1 cellular context compared by ENCODE assay signal in the genomic region with DNA sequence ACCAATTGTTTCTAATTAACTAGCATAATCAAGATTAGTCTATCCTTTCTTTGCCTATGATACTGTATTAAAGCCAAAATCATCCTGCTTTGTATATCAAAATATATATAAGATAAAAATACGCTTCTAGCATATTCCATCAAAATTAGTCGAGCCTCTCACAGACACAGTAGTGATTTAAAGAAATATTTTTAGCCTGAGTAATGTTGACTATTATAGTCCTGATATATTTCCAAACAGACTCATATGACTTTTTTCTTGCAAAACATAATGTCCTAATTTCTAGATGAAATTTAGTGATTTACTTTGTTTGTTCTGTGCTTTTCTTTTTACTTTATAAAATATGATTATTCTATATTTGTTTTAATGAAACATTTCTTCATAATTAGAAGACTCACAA.
TF ChIP-seq lines count a peak whose summit lies in the region.

No MANE protein-coding gene starts in this region.

TF ChIP-seq in IMR-90, 13 proteins besides CTCF, POLR2A, EP300 and RAD21:
- TF ChIP-seq, protein P1, sequence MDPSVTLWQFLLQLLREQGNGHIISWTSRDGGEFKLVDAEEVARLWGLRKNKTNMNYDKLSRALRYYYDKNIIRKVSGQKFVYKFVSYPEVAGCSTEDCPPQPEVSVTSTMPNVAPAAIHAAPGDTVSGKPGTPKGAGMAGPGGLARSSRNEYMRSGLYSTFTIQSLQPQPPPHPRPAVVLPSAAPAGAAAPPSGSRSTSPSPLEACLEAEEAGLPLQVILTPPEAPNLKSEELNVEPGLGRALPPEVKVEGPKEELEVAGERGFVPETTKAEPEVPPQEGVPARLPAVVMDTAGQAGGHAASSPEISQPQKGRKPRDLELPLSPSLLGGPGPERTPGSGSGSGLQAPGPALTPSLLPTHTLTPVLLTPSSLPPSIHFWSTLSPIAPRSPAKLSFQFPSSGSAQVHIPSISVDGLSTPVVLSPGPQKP (IDR thresholded peaks at IDR 0.05; ENCODE audit: borderline replicate concordance, low read depth, low read length): no peak
- TF ChIP-seq CEBPB (IDR thresholded peaks at IDR 0.05; ENCODE audit: low read depth, low read length) (no peak), RCOR1 (IDR thresholded peaks at IDR 0.05; ENCODE audit: insufficient replicate concordance, low read length) (no peak), BHLHE40 (IDR thresholded peaks at IDR 0.05; ENCODE audit: low read depth, low read length) (no peak), RFX5 (IDR thresholded peaks at IDR 0.05; ENCODE audit: low read depth, low read length) (no peak), FOS (IDR thresholded peaks at IDR 0.05; ENCODE audit: low read depth, low read length) (no peak), NFE2L2 (IDR thresholded peaks at IDR 0.05; ENCODE audit: low read depth, low read length) (no peak), SMC3 (IDR thresholded peaks at IDR 0.05; ENCODE audit: low read depth, low read length) (no peak), MAFK (IDR thresholded peaks at IDR 0.05; ENCODE audit: low read depth, low read length) (no peak), MAZ (IDR thresholded peaks at IDR 0.05; ENCODE audit: borderline replicate concordance, low read depth, low read length) (no peak), CHD1 (IDR thresholded peaks at IDR 0.05; ENCODE audit: low read depth, low read length) (no peak), MXI1 (IDR thresholded peaks at IDR 0.05; ENCODE audit: borderline replicate concordance, low read depth, low read length) (no peak)
- TF ChIP-seq, protein P2, sequence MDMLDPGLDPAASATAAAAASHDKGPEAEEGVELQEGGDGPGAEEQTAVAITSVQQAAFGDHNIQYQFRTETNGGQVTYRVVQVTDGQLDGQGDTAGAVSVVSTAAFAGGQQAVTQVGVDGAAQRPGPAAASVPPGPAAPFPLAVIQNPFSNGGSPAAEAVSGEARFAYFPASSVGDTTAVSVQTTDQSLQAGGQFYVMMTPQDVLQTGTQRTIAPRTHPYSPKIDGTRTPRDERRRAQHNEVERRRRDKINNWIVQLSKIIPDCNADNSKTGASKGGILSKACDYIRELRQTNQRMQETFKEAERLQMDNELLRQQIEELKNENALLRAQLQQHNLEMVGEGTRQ (IDR thresholded peaks at IDR 0.05; ENCODE audit: low read depth, low read length): no peak
